30 cellular contexts compared by ENCODE assay signal in the genomic region with DNA sequence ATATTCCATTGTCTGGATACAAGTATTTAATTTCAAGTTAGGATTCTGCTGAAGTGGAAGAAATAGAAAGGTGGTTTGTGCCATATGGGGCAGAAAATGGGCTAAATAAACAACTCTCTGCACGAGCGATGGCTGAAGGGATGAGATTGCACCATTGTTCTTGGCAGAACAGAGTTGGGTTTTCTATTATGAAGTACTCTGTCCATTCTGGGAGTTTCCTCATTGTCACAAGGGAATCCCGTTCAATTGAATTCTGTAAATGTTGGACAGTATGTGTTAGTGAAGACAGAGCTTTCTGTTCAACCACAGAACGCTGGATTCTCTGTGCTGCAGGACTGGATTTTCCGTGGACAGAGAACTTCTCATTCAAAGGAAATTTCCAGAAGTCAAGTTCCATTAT.
"Had no signal": no experiment of that assay in that cellular context is flagged by ENCODE, and none has a peak within 500 bp of the region (broad histone marks: within the 10 kb centered on the region; RNA-seq: fewer than 3 reads in every experiment).

No MANE protein-coding gene starts in this region.

- DNase-seq: activated CD4-positive, alpha-beta T cell treated with anti-CD3 and anti-CD28 coated beads, Interleukin-2, amount 10 ng/mL, durations not matched to agents 24 days and 14 days; activated CD4-positive, alpha-beta T cell treated with anti-CD3 and anti-CD28 coated beads, Interleukin-2, amount 50 U/mL, for 4 hours; activated CD8-positive, alpha-beta T cell treated with anti-CD3 and anti-CD28 coated beads for 36 hours; activated effector memory CD4-positive, alpha-beta T cell treated with anti-CD3 and anti-CD28 coated beads, Interleukin-2, amount 50 U/mL, for 16 hours; activated naive CD4-positive, alpha-beta T cell; activated naive CD4-positive, alpha-beta T cell treated with anti-CD3 and anti-CD28 coated beads, Interleukin-2, amount 50 U/mL, for 16 hours; activated naive CD8-positive, alpha-beta T cell treated with anti-CD3 and anti-CD28 coated beads for 36 hours; activated T-cell treated with anti-CD3 and anti-CD28 coated beads, Interleukin-2, amount 50 U/mL, for 1 hour; activated T-cell treated with anti-CD3 and anti-CD28 coated beads, Interleukin-2, amount 50 U/mL, for 72 hours; amygdala; body of pancreas; Karpas-422; KBM-7; NCI-H1105; NCI-H1417 treated with DMSO at 0.1 percent for 48 hours; NCI-H187 treated with DMSO at 0.1 percent for 48 hours; NCI-H2081; NCI-H510A; NCI-H526; NCI-H748 treated with DMSO at 0.1 percent for 48 hours; NK-92 treated with Interleukin-12 subunit alpha and Interleukin-12 subunit beta, amount 100 ng/mL, for 24 hours; PC-9; SHP77; SJCRH30 had no signal

- H3K4me3 ChIP-seq: body of pancreas, breast epithelium, PC-9, SJCRH30, SK-N-MC had no signal

- H3K9me3 Mint-ChIP-seq: activated CD4-positive, alpha-beta T cell treated with anti-CD3 and anti-CD28 coated beads, Interleukin-2, amount 10 ng/mL, durations not matched to agents 24 days and 14 days had no signal

- H3K27ac ChIP-seq: body of pancreas, breast epithelium, PC-9, SJCRH30, SK-N-MC had no signal

- H3K27ac Mint-ChIP-seq: activated CD4-positive, alpha-beta T cell treated with anti-CD3 and anti-CD28 coated beads, Interleukin-2, amount 10 ng/mL, durations not matched to agents 24 days and 14 days; activated CD8-positive, alpha-beta T cell treated with anti-CD3 and anti-CD28 coated beads for 36 hours; activated naive CD8-positive, alpha-beta T cell treated with anti-CD3 and anti-CD28 coated beads for 36 hours; activated T-cell treated with anti-CD3 and anti-CD28 coated beads, Interleukin-2, amount 50 U/mL, for 72 hours; activated T-helper 17 cell treated with anti-CD3 and anti-CD28 coated beads, Interleukin-2, amount 50 U/mL, for 72 hours; IgD-negative memory B cell; T-helper 1 cell treated with Interleukin-12 subunit alpha and Interleukin-12 subunit beta and Interleukin-4 antibody, amounts not matched to agents 30 μg/mL and 1 μg/mL, for 36 hours; T-helper 2 cell treated with Interferon-gamma antibody and Interleukin-4, amounts not matched to agents 5 μg/mL and 100 μg/mL, for 36 hours had no signal

- H3K36me3 ChIP-seq: breast epithelium, SJCRH30 had no signal

- H3K36me3 Mint-ChIP-seq: activated naive CD8-positive, alpha-beta T cell treated with anti-CD3 and anti-CD28 coated beads for 36 hours; IgD-negative memory B cell had no signal

- H3K27me3 Mint-ChIP-seq: activated CD4-positive, alpha-beta T cell treated with anti-CD3 and anti-CD28 coated beads, Interleukin-2, amount 10 ng/mL, durations not matched to agents 24 days and 14 days; activated CD8-positive, alpha-beta T cell treated with anti-CD3 and anti-CD28 coated beads for 36 hours; activated naive CD8-positive, alpha-beta T cell treated with anti-CD3 and anti-CD28 coated beads for 36 hours; activated T-helper 17 cell treated with anti-CD3 and anti-CD28 coated beads, Interleukin-2, amount 50 U/mL, for 72 hours had no signal

- H3K4me1 ChIP-seq: body of pancreas, breast epithelium, SJCRH30 had no signal

- H3K4me1 Mint-ChIP-seq: activated CD4-positive, alpha-beta T cell treated with anti-CD3 and anti-CD28 coated beads, Interleukin-2, amount 10 ng/mL, durations not matched to agents 24 days and 14 days; activated naive CD8-positive, alpha-beta T cell treated with anti-CD3 and anti-CD28 coated beads for 36 hours; activated T-helper 17 cell treated with anti-CD3 and anti-CD28 coated beads, Interleukin-2, amount 50 U/mL, for 72 hours; IgD-negative memory B cell had no signal

- H3K27me3 ChIP-seq: body of pancreas, breast epithelium, SJCRH30 had no signal

- H3K9me3 ChIP-seq: body of pancreas, breast epithelium, SJCRH30 had no signal

- H3K4me3 Mint-ChIP-seq: activated CD4-positive, alpha-beta T cell treated with anti-CD3 and anti-CD28 coated beads, Interleukin-2, amount 10 ng/mL, durations not matched to agents 24 days and 14 days; activated CD8-positive, alpha-beta T cell treated with anti-CD3 and anti-CD28 coated beads for 36 hours; activated naive CD8-positive, alpha-beta T cell treated with anti-CD3 and anti-CD28 coated beads for 36 hours; activated T-cell treated with anti-CD3 and anti-CD28 coated beads, Interleukin-2, amount 50 U/mL, for 72 hours; activated T-helper 17 cell treated with anti-CD3 and anti-CD28 coated beads, Interleukin-2, amount 50 U/mL, for 72 hours; IgD-negative memory B cell; T-helper 1 cell treated with Interleukin-12 subunit alpha and Interleukin-12 subunit beta and Interleukin-4 antibody, amounts not matched to agents 30 μg/mL and 1 μg/mL, for 36 hours; T-helper 2 cell treated with Interferon-gamma antibody and Interleukin-4, amounts not matched to agents 5 μg/mL and 100 μg/mL, for 36 hours had no signal

- ATAC-seq: activated CD8-positive, alpha-beta T cell treated with anti-CD3 and anti-CD28 coated beads for 36 hours; activated T-cell treated with anti-CD3 and anti-CD28 coated beads, Interleukin-2, amount 50 U/mL, for 72 hours; activated T-helper 17 cell treated with anti-CD3 and anti-CD28 coated beads, Interleukin-2, amount 50 U/mL, for 72 hours; body of pancreas had no signal
